Comparison of ENCODE assay signal across 12 cellular contexts in the genomic region with DNA sequence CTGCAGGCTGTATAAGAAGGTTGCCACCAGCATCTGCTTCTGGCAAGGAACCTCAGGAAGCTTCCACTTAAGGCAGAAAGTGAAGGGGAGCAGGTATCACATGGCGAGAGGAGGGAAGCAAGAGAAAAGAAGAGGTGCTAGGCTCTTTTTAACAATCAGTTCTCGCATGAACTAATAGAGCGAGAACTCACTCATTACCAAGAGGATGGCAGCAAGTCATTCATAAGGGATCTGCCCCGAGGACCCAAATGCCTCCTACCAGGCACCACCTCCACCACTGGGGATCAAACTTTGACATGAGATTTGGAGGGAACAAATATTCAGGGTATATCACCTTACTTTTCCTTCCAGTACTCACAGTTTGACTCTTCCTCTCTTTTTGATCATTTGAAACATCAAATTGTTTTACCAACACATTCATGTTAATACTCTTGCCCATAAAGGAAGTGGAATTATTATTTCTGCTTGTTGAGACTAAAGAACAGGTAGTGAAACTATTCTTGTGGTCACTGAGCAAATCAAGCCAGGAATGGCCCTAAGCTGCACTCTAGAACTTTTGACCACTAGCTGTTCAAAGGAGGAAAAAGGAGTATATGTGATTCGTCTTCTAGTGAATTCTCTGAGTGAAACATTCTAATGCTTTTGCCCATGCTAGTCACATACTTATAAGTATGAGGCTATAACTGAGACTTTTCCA. TPM values are rescaled to one million over a fixed set of nuclear protein-coding genes. Genes with fewer than 3 reads are reported as not detected.
A peak's percentile ranks its signal among the peaks of the same experiment; 100 is the strongest.
DNase-seq lines count a peak whose midpoint lies in the region; ATAC-seq, FAIRE-seq and TF ChIP-seq lines count a peak whose summit lies in the region.
"Had no signal": no experiment of that assay in that cellular context is flagged by ENCODE, and none has a peak within 500 bp of the region (broad histone marks: within the 10 kb centered on the region; RNA-seq: fewer than 3 reads in every experiment).

No MANE protein-coding gene starts in this region.

- CTCF ChIA-PET in A673 (lab: Charles Lee): no interaction called here

- no peaks in the 10 kb centered on the region for H3K27me3 ChIP-seq in upper lobe of right lung
- H3K27me3 ChIP-seq in A673 (replicated peaks; ENCODE audit: insufficient read depth, low read depth, low read length, poor library complexity): peaks cover 4% of the 10 kb centered on the region
- no peaks in the 10 kb centered on the region for H3K27me3 ChIP-seq in right cardiac atrium (ENCODE audit: control insufficient read depth, insufficient read depth)

- 92% methylated on average over 5 of the region's 5 CpGs for WGBS in right cardiac atrium

- BruUV-seq in A673 (replicated peaks; lab: Mats Ljungman, UMichigan): no TSS peak

- intact Hi-C loops in upper lobe of right lung (cut with DNase I): no loop called here
- intact Hi-C loops in CD14-positive monocyte (cut with micrococcal nuclease): no loop called here
- intact Hi-C loops in A673 (cut with micrococcal nuclease; ENCODE audit: unreplicated experiment): no loop called here
- intact Hi-C loops in right cardiac atrium (cut with DNase I): no loop called here

- H3K4me1 Mint-ChIP-seq in CD14-positive monocyte: peaks cover 14% of the 10 kb centered on the region
- H3K4me1 Mint-ChIP-seq: nephron had no signal

- POLR2A ChIA-PET in A673 (lab: Charles Lee; ENCODE audit: low non-redundant PET): no interaction called here

- no peaks in the 10 kb centered on the region for H3K4me1 ChIP-seq in upper lobe of right lung
- no peaks in the 10 kb centered on the region for H3K4me1 ChIP-seq in A673 (ENCODE audit: insufficient read depth, low read length, poor library complexity, severe bottlenecking)
- H3K4me1 ChIP-seq in right cardiac atrium (ENCODE audit: control insufficient read depth, insufficient read depth, low read length): no peaks in the 10 kb centered on the region

- H3K27me3 Mint-ChIP-seq in CD14-positive monocyte (ENCODE audit: low read depth in 3 of 3): peaks cover 89 to 92% (median 90%) of the 10 kb centered on the region in 3 donors

- ATAC-seq in HG02678 (IDR thresholded peaks at IDR 0.05; ENCODE audit: unreplicated experiment) (peak; percentile 94), HG03469 (IDR thresholded peaks at IDR 0.05; ENCODE audit: unreplicated experiment) (peak; percentile 94), upper lobe of right lung (peak; percentile 75), right cardiac atrium (no peak)
- ATAC-seq: K562 had no signal

- H3K4me3 ChIP-seq in upper lobe of right lung (no peak overlapping the region), A673 (ENCODE audit: low read depth, low read length, poor library complexity, severe bottlenecking) (no peak overlapping the region), right cardiac atrium (ENCODE audit: low read length) (no peak overlapping the region)
- H3K4me3 ChIP-seq: K562 had no signal

- FAIRE-seq in GM19239 (lab: Jason Lieb, UNC): peak; percentile 81
- FAIRE-seq: astrocyte, K562 had no signal

- DNase-seq in GM19239 (ENCODE audit: insufficient read length, low spot score) (peak; percentile 7), upper lobe of right lung (no peak), CD14-positive monocyte (ENCODE audit: low spot score) (no peak), A673 (ENCODE audit: low spot score) (no peak), right cardiac atrium (no peak)
- DNase-seq: NCI-H510A had no signal

- H3K36me3 ChIP-seq in upper lobe of right lung (no peaks in the 10 kb centered on the region), A673 (ENCODE audit: insufficient read depth, low read length, poor library complexity, severe bottlenecking) (no peaks in the 10 kb centered on the region)

- H3K9me3 ChIP-seq in upper lobe of right lung: no peaks in the 10 kb centered on the region
- no peaks in the 10 kb centered on the region for H3K9me3 ChIP-seq in A673 (ENCODE audit: low read depth, low read length, poor library complexity, severe bottlenecking)
- H3K9me3 ChIP-seq in right cardiac atrium (ENCODE audit: control insufficient read depth, low read length): no peaks in the 10 kb centered on the region

- H3K4me3 Mint-ChIP-seq in CD14-positive monocyte: peak overlapping the region in 1 of 2 donors; percentile 73
- H3K4me3 Mint-ChIP-seq: nephron; stimulated activated naive CD8-positive, alpha-beta T cell treated with anti-CD3 and anti-CD28 coated beads, Interleukin-15, Interleukin-2, amounts not matched to agents 100 ng/mL and 50 ng/mL, for 24 hours had no signal

- H3K27ac ChIP-seq in upper lobe of right lung (no peak overlapping the region), A673 (ENCODE audit: low read depth, low read length, poor library complexity, severe bottlenecking) (no peak overlapping the region), right cardiac atrium (ENCODE audit: low read length) (no peak overlapping the region)

- H3K27ac Mint-ChIP-seq in CD14-positive monocyte: peak overlapping the region in 1 of 7 donors; percentile 57
- H3K27ac Mint-ChIP-seq: nephron; stimulated activated naive CD8-positive, alpha-beta T cell treated with anti-CD3 and anti-CD28 coated beads, Interleukin-15, Interleukin-2, amounts not matched to agents 100 ng/mL and 50 ng/mL, for 24 hours had no signal

- H3K36me3 Mint-ChIP-seq in CD14-positive monocyte: peaks cover 0 to 3% of the 10 kb centered on the region in 2 donors

- peaks cover 0 to 9% (median 2%) of the 10 kb centered on the region in 7 donors for H3K9me3 Mint-ChIP-seq in CD14-positive monocyte
- H3K9me3 Mint-ChIP-seq: stimulated activated naive CD8-positive, alpha-beta T cell treated with anti-CD3 and anti-CD28 coated beads, Interleukin-15, Interleukin-2, amounts not matched to agents 100 ng/mL and 50 ng/mL, for 24 hours had no signal

- TF ChIP-seq CTCF in upper lobe of right lung (IDR thresholded peaks at IDR 0.05) (no peak), CD14-positive monocyte (IDR thresholded peaks at IDR 0.05) (no peak), A673 (conservative IDR thresholded peaks at IDR 0.05; ENCODE audit: low read depth, low read length) (no peak)

RNA-seq across cellular contexts. Expression of a gene that starts 45.0 kb away (rescaled TPM):
- total RNA-seq in upper lobe of right lung: 10.3 TPM
- 1 to 10 TPM; 2.6 to 7.7 TPM for polyA plus RNA-seq in CD14-positive monocyte
- total RNA-seq in A673 (2021): 0.47 and 0.59 TPM in 2 replicates
- total RNA-seq in right cardiac atrium: 10 to 100 TPM in 2 of 4 donors, 1 to 10 TPM in 2; 6.6 to 13.4 (median 9.1) TPM
- 6.0 TPM for polyA plus RNA-seq in right cardiac atrium
- polyA plus RNA-seq: K562 had no signal

RNA-seq across cellular contexts. Expression of a gene that starts 45.2 kb away (rescaled TPM):
- total RNA-seq in upper lobe of right lung: 4.9 TPM
- 1 to 10 TPM in 1 of 2 donors, under 1 TPM in 1; 0.52 to 8.0 TPM for polyA plus RNA-seq in CD14-positive monocyte
- 1.2 and 2.6 TPM in 2 replicates for total RNA-seq in A673 (2021)
- total RNA-seq in right cardiac atrium: 10 to 100 TPM in 2 of 4 donors, 1 to 10 TPM in 2; 4.6 to 15.6 (median 10.1) TPM
- 7.1 TPM for polyA plus RNA-seq in right cardiac atrium
- total RNA-seq: K562 had no signal
- polyA plus RNA-seq: K562 had no signal

Comparison
In these comparisons a context has a peak if more than half of its experiments do, and no peak if none do; other contexts are left out.
1. ATAC-seq: peak in HG02678 (single experiment), HG03469 (single experiment) and upper lobe of right lung (single experiment); none in right cardiac atrium (0 of 2).